Comparison of ENCODE assay signal across 31 cellular contexts in the genomic region with DNA sequence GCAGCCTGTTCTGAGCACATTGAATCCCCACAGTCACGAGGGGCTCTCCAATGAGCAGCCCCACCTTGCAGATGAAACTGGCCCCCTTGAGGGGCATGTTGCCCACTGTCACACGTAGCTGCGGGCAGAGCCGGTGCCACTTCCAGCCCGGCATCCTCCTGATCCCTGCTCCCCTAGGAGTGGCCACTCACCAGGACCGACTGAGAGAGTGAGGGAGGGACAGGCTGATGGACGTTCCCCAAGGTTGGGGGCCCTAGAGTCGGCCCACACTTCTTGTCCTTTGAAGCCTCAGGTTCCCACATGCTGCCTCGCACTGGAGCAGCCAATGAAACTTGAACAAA. TPM values are rescaled to one million over a fixed set of nuclear protein-coding genes. Genes with fewer than 3 reads are reported as not detected.
DNase-seq lines count a peak whose midpoint lies in the region; ATAC-seq and TF ChIP-seq lines count a peak whose summit lies in the region.
"Had no signal": no experiment of that assay in that cellular context is flagged by ENCODE, and none has a peak within 500 bp of the region (broad histone marks: within the 10 kb centered on the region; RNA-seq: fewer than 3 reads in every experiment).

No MANE protein-coding gene starts in this region.

- peaks cover 15% of the 10 kb centered on the region for H3K36me3 ChIP-seq in upper lobe of right lung
- peaks cover 0 to 28% of the 10 kb centered on the region in 2 donors for H3K36me3 ChIP-seq in gastroesophageal sphincter
- H3K36me3 ChIP-seq: uterus had no signal

- DNase-seq in activated CD8-positive, alpha-beta memory T cell treated with anti-CD3 and anti-CD28 coated beads for 24 hours, result peak; percentile 40
- DNase-seq in activated CD8-positive, alpha-beta memory T cell treated with anti-CD3 and anti-CD28 coated beads, Interleukin-2, amount 50 U/mL, for 48 hours, result no peak
- DNase-seq in neural crest cell (ENCODE audit: low read depth, low spot score), result no peak
- no peak for DNase-seq in upper lobe of right lung
- DNase-seq in T-cell, result no peak
- DNase-seq: 8988T; activated CD8-positive, alpha-beta T cell treated with anti-CD3 and anti-CD28 coated beads for 36 hours; activated effector memory CD4-positive, alpha-beta T cell treated with Interleukin-2 at 50 U/mL for 16 hours; activated T-cell treated with anti-CD3 and anti-CD28 coated beads for 4 hours; anterior cingulate cortex; DMS 273 treated with DMSO at 0.1 percent for 48 hours; hypothalamus; mucosa of descending colon; NCI-H1105 treated with DMSO at 0.1 percent for 48 hours; NCI-H1930; NCI-H345; stimulated activated CD4-positive, alpha-beta T cell treated with anti-CD3 and anti-CD28 coated beads, Interleukin-4, amount 100 ng/mL, for 24 hours; stimulated activated naive B cell treated with anti-CD40 and anti-IgM and Interleukin-4, amounts not matched to agents 10 μg/mL and 1 μg/mL and 100 μg/mL, for 72 hours; uterus had no signal

- H3K4me1 ChIP-seq in upper lobe of right lung (peaks cover 10% of the 10 kb centered on the region), gastroesophageal sphincter (peaks cover 0 to 18% (median 3%) of the 10 kb centered on the region in 3 donors)
- H3K4me1 ChIP-seq: HAP-1, parathyroid adenoma, right lobe of liver, uterus had no signal

- H3K27me3 Mint-ChIP-seq in neural crest cell (ENCODE audit: low read depth) (no peaks in the 10 kb centered on the region), T-cell (no peaks in the 10 kb centered on the region)
- H3K27me3 Mint-ChIP-seq: activated CD8-positive, alpha-beta T cell treated with anti-CD3 and anti-CD28 coated beads for 36 hours; activated naive CD8-positive, alpha-beta T cell; stimulated activated naive B cell treated with anti-CD40 and anti-IgM and Interleukin-4, amounts not matched to agents 10 μg/mL and 1 μg/mL and 100 μg/mL, for 72 hours had no signal

- CTCF ChIA-PET in T-cell (lab: Charles Lee), result no interaction called here

- H3K9me3 ChIP-seq in upper lobe of right lung (no peaks in the 10 kb centered on the region), gastroesophageal sphincter (no peaks in the 10 kb centered on the region)
- H3K9me3 ChIP-seq: HAP-1, mucosa of descending colon, right lobe of liver, uterus had no signal

- peak; percentile 14 for ATAC-seq in esophagus mucosa
- ATAC-seq in upper lobe of right lung, result peak; percentile 5
- no peak for ATAC-seq in T-cell (replicated peaks in 1 of 4)
- no peak for ATAC-seq in gastroesophageal sphincter
- ATAC-seq in GM21528 (IDR thresholded peaks at IDR 0.05; ENCODE audit: low FRiP score, unreplicated experiment), result no peak
- ATAC-seq: activated CD4-positive, CD25-positive, alpha-beta regulatory T cell treated with anti-CD3 and anti-CD28 coated beads, Interleukin-2, amount 50 U/mL, for 24 hours; activated CD8-positive, alpha-beta T cell treated with anti-CD3 and anti-CD28 coated beads for 36 hours; CD8-positive, alpha-beta T cell; stimulated activated naive B cell treated with anti-CD40 and anti-IgM and Interleukin-4, amounts not matched to agents 10 μg/mL and 1 μg/mL and 100 μg/mL, for 72 hours had no signal

- H3K27ac ChIP-seq in upper lobe of right lung (no peak overlapping the region), gastroesophageal sphincter (no peak overlapping the region)
- H3K27ac ChIP-seq: cardiac muscle cell, parathyroid adenoma, right lobe of liver, uterus had no signal

- peak overlapping the region; percentile 55 for H3K27ac Mint-ChIP-seq in neural crest cell (ENCODE audit: unreplicated experiment)
- H3K27ac Mint-ChIP-seq in T-cell, result no peak overlapping the region
- H3K27ac Mint-ChIP-seq: activated CD8-positive, alpha-beta T cell treated with anti-CD3 and anti-CD28 coated beads for 36 hours; activated naive CD8-positive, alpha-beta T cell; CD8-positive, alpha-beta T cell; nephron; stimulated activated naive B cell treated with anti-CD40 and anti-IgM and Interleukin-4, amounts not matched to agents 10 μg/mL and 1 μg/mL and 100 μg/mL, for 72 hours; T-helper 1 cell treated with Interleukin-12 subunit alpha and Interleukin-12 subunit beta and Interleukin-4 antibody, amounts not matched to agents 30 μg/mL and 1 μg/mL, for 36 hours had no signal

- H3K27me3 ChIP-seq in upper lobe of right lung (no peaks in the 10 kb centered on the region), gastroesophageal sphincter (no peaks in the 10 kb centered on the region)
- H3K27me3 ChIP-seq: cardiac muscle cell, right lobe of liver, uterus had no signal

- TF ChIP-seq EP300 in gastroesophageal sphincter (IDR thresholded peaks at IDR 0.05), result no peak

- peaks cover 5% of the 10 kb centered on the region for H3K36me3 Mint-ChIP-seq in neural crest cell (ENCODE audit: low read depth)
- H3K36me3 Mint-ChIP-seq in T-cell, result peaks cover 9% of the 10 kb centered on the region

- POLR2A ChIA-PET in T-cell (lab: Charles Lee), result no interaction called here

- intact Hi-C loops in upper lobe of right lung (cut with DNase I), result no loop called here

- 74 to 100% methylated on average over 1 to 3 of the region's 9 CpGs for WGBS in gastroesophageal sphincter (ENCODE audit: low coverage in 1 of 2), 2 donors

- no peak for TF ChIP-seq POLR2A in gastroesophageal sphincter (IDR thresholded peaks at IDR 0.05)

- TF ChIP-seq CTCF in neural crest cell (conservative IDR thresholded peaks at IDR 0.05), result no peak
- TF ChIP-seq CTCF in upper lobe of right lung (IDR thresholded peaks at IDR 0.05), result no peak
- no peak for TF ChIP-seq CTCF in gastroesophageal sphincter (IDR thresholded peaks at IDR 0.05)

- H3K4me3 ChIP-seq in upper lobe of right lung (no peak overlapping the region), gastroesophageal sphincter (no peak overlapping the region)
- H3K4me3 ChIP-seq: cardiac muscle cell, HAP-1, mucosa of descending colon, right lobe of liver, uterus had no signal

- no peak overlapping the region for H3K4me3 Mint-ChIP-seq in neural crest cell
- no peak overlapping the region for H3K4me3 Mint-ChIP-seq in T-cell
- H3K4me3 Mint-ChIP-seq: activated CD8-positive, alpha-beta T cell treated with anti-CD3 and anti-CD28 coated beads for 36 hours; activated naive CD8-positive, alpha-beta T cell; CD8-positive, alpha-beta T cell; nephron; stimulated activated naive B cell treated with anti-CD40 and anti-IgM and Interleukin-4, amounts not matched to agents 10 μg/mL and 1 μg/mL and 100 μg/mL, for 72 hours; T-helper 1 cell treated with Interleukin-12 subunit alpha and Interleukin-12 subunit beta and Interleukin-4 antibody, amounts not matched to agents 30 μg/mL and 1 μg/mL, for 36 hours had no signal

- H3K9me3 Mint-ChIP-seq in neural crest cell (no peaks in the 10 kb centered on the region), T-cell (no peaks in the 10 kb centered on the region)
- H3K9me3 Mint-ChIP-seq: activated CD8-positive, alpha-beta T cell treated with anti-CD3 and anti-CD28 coated beads for 36 hours; CD8-positive, alpha-beta T cell; T-helper 1 cell treated with Interleukin-12 subunit alpha and Interleukin-12 subunit beta and Interleukin-4 antibody, amounts not matched to agents 30 μg/mL and 1 μg/mL, for 36 hours had no signal

- peaks cover 23% of the 10 kb centered on the region for H3K4me1 Mint-ChIP-seq in neural crest cell
- peaks cover 22 to 27% (median 23%) of the 10 kb centered on the region in 3 donors for H3K4me1 Mint-ChIP-seq in T-cell

RNA-seq across cellular contexts. Expression of a gene that starts 10.5 kb away (rescaled TPM):
- total RNA-seq in esophagus mucosa, result 27.3 TPM
- total RNA-seq in neural crest cell, result 70.0 and 73.4 TPM in 2 replicates
- 75.6 TPM for total RNA-seq in upper lobe of right lung
- 100 to 1,000 TPM in 1 of 5 donors, 10 to 100 TPM in 4; 80.5 to 102 (median 90.9) TPM for total RNA-seq in T-cell
- 10 to 100 TPM; 34.8 to 49.2 (median 43.9) TPM for total RNA-seq in gastroesophageal sphincter

RNA-seq across cellular contexts. Expression of a gene that starts 41.9 kb away (rescaled TPM):
- total RNA-seq in esophagus mucosa (63.1 TPM), neural crest cell (71.1 and 77.1 TPM in 2 replicates), upper lobe of right lung (61.1 TPM), T-cell (10 to 100 TPM; 29.7 to 53.4 (median 36.5) TPM), gastroesophageal sphincter (100 to 1,000 TPM; 131 to 663 (median 337) TPM)

Comparison
In these comparisons a context has a peak if more than half of its experiments do, and no peak if none do; other contexts are left out.
1. ATAC-seq: peak in esophagus mucosa (single experiment) and upper lobe of right lung (single experiment); none in T-cell (0 of 4), gastroesophageal sphincter (single experiment) and GM21528 (single experiment).